In genomic region chr11:65650547-65651338, GRCh38 we compare ENCODE assay signal across 11 cellular contexts. TPM values are rescaled to one million over a fixed set of nuclear protein-coding genes. Genes with fewer than 3 reads are reported as not detected.
A peak's percentile ranks its signal among the peaks of the same experiment; 100 is the strongest.
DNase-seq lines count a peak whose midpoint lies in the region; ATAC-seq, FAIRE-seq and TF ChIP-seq lines count a peak whose summit lies in the region.
"Had no signal": no experiment of that assay in that cellular context is flagged by ENCODE, and none has a peak within 500 bp of the region (broad histone marks: within the 10 kb centered on the region; RNA-seq: fewer than 3 reads in every experiment).

No MANE protein-coding gene starts in this region.

- no peaks in the 10 kb centered on the region for H4K20me1 ChIP-seq in keratinocyte (ENCODE audit: control insufficient read depth, extremely low read depth, insufficient read depth, low read length)

- H3K4me2 ChIP-seq in keratinocyte (ENCODE audit: control insufficient read depth, extremely low read depth, insufficient read depth, low read depth, low read length) = peak overlapping the region; percentile 41

- peaks cover 33% of the 10 kb centered on the region for H3K4me1 ChIP-seq in keratinocyte (ENCODE audit: control insufficient read depth, extremely low read depth, insufficient read depth, low read length)

- no peak overlapping the region for H3K9ac ChIP-seq in keratinocyte (ENCODE audit: control insufficient read depth, extremely low read depth, insufficient read depth, low read length)

- peaks cover 15 to 17% of the 10 kb centered on the region in 2 experiments for H3K36me3 ChIP-seq in keratinocyte (ENCODE audit: control insufficient read depth in 2 of 2, extremely low read depth in 1 of 2, insufficient read depth in 2 of 2, low read length in 2 of 2)

- TF ChIP-seq CTCF in VCaP (conservative IDR thresholded peaks at IDR 0.05) = no peak
- peak in 1 of 3 experiments; percentile 9 for TF ChIP-seq CTCF in keratinocyte (optimal IDR thresholded peaks at IDR 0.05 in 1 of 3, IDR thresholded peaks at IDR 0.05 in 1 of 3, conservative IDR thresholded peaks at IDR 0.05 in 1 of 3; ENCODE audit: extremely low read depth in 1 of 3, insufficient read depth in 2 of 3, low read length in 3 of 3)

- POLR2A ChIA-PET in activated CD4-positive, alpha-beta memory T cell treated with anti-CD3 and anti-CD28 coated beads, Interleukin-2, amount 10 ng/mL, durations not matched to agents 7 days and 5 days (lab: Charles Lee) = interaction anchor here (4.1 to 8.7 kb wide), 2 partner anchors 9 to 12 kb away, joined by 45 to 187 read pairs; partner anchors contain the start of genes RELA and SIPA1
- POLR2A ChIA-PET in activated CD4-positive, alpha-beta memory T cell treated with anti-CD3 and anti-CD28 coated beads for 36 hours (lab: Charles Lee) = interaction anchor here (1.8 kb wide), 1 partner anchor 12 kb away, joined by 7 read pairs; the partner anchor contains the start of gene SIPA1

- ATAC-seq in stimulated activated effector memory CD8-positive, alpha-beta T cell treated with anti-CD3 and anti-CD28 coated beads, Interleukin-12 subunit alpha, Interleukin-12 subunit beta, amount 100 ng/mL, for 72 hours = no peak
- ATAC-seq in GM21576 (IDR thresholded peaks at IDR 0.05; ENCODE audit: unreplicated experiment) = no peak

- CTCF ChIA-PET in activated CD4-positive, alpha-beta memory T cell treated with anti-CD3 and anti-CD28 coated beads, Interleukin-2, amount 10 ng/mL, durations not matched to agents 7 days and 5 days (lab: Charles Lee) = interaction anchor here (0.8 kb wide), 1 partner anchor 12 kb away, joined by 3 read pairs; no protein-coding TSS in a partner anchor
- CTCF ChIA-PET in activated CD4-positive, alpha-beta memory T cell treated with anti-CD3 and anti-CD28 coated beads for 36 hours (lab: Charles Lee) = interaction anchor here (1.4 to 1.6 kb wide), 2 partner anchors 25 to 109 kb away, joined by 3 to 4 read pairs; no protein-coding TSS in a partner anchor

- no peaks in the 10 kb centered on the region for H3K9me3 Mint-ChIP-seq in activated CD4-positive, alpha-beta memory T cell treated with anti-CD3 and anti-CD28 coated beads, Interleukin-2, amount 10 ng/mL, durations not matched to agents 7 days and 5 days
- H3K9me3 Mint-ChIP-seq in activated CD4-positive, alpha-beta memory T cell treated with anti-CD3 and anti-CD28 coated beads for 36 hours = no peaks in the 10 kb centered on the region
- no peaks in the 10 kb centered on the region for H3K9me3 Mint-ChIP-seq in stimulated activated effector memory CD8-positive, alpha-beta T cell treated with anti-CD3 and anti-CD28 coated beads, Interleukin-12 subunit alpha, Interleukin-12 subunit beta, amount 100 ng/mL, for 72 hours

- no peak overlapping the region for H3K4me3 Mint-ChIP-seq in activated CD4-positive, alpha-beta memory T cell treated with anti-CD3 and anti-CD28 coated beads, Interleukin-2, amount 10 ng/mL, durations not matched to agents 7 days and 5 days
- no peak overlapping the region for H3K4me3 Mint-ChIP-seq in activated CD4-positive, alpha-beta memory T cell treated with anti-CD3 and anti-CD28 coated beads for 36 hours
- peak overlapping the region; percentile 74 for H3K4me3 Mint-ChIP-seq in stimulated activated effector memory CD8-positive, alpha-beta T cell treated with anti-CD3 and anti-CD28 coated beads, Interleukin-12 subunit alpha, Interleukin-12 subunit beta, amount 100 ng/mL, for 72 hours

- no peak overlapping the region for H2AFZ ChIP-seq in keratinocyte (ENCODE audit: control insufficient read depth, low read length)

- dilution Hi-C loops in keratinocyte (cut with MboI; ENCODE audit: extremely low pct_ligation_motif_present, low sequenced_read_pairs) = no loop called here

- H3K79me2 ChIP-seq in keratinocyte (ENCODE audit: control insufficient read depth, insufficient read depth, low read length) = no peaks in the 10 kb centered on the region

- peak overlapping the region; percentile 84 for H3K27ac Mint-ChIP-seq in activated CD4-positive, alpha-beta memory T cell treated with anti-CD3 and anti-CD28 coated beads, Interleukin-2, amount 10 ng/mL, durations not matched to agents 7 days and 5 days
- no peak overlapping the region for H3K27ac Mint-ChIP-seq in activated CD4-positive, alpha-beta memory T cell treated with anti-CD3 and anti-CD28 coated beads for 36 hours
- H3K27ac Mint-ChIP-seq in stimulated activated effector memory CD8-positive, alpha-beta T cell treated with anti-CD3 and anti-CD28 coated beads, Interleukin-12 subunit alpha, Interleukin-12 subunit beta, amount 100 ng/mL, for 72 hours = peak overlapping the region; percentile 92

- peak overlapping the region; percentile 99 for H3K27ac ChIP-seq in VCaP
- peak overlapping the region; percentile 15 for H3K27ac ChIP-seq in keratinocyte (ENCODE audit: control insufficient read depth, insufficient read depth, low read length)

- FAIRE-seq in keratinocyte (lab: Jason Lieb, UNC) = no peak
- FAIRE-seq: astrocyte had no signal

- intact Hi-C loops in activated CD4-positive, alpha-beta memory T cell treated with anti-CD3 and anti-CD28 coated beads for 36 hours (cut with micrococcal nuclease) = loop anchor here (5.0 kb wide), 1 partner anchor 78 kb away; the partner anchor contains the start of genes FAM89B and ZNRD2

- DNase-seq in activated CD4-positive, alpha-beta memory T cell treated with anti-CD3 and anti-CD28 coated beads, Interleukin-2, amount 10 ng/mL, durations not matched to agents 7 days and 5 days = no peak
- DNase-seq in activated CD4-positive, alpha-beta memory T cell treated with anti-CD3 and anti-CD28 coated beads for 36 hours = no peak
- no peak for DNase-seq in keratinocyte (ENCODE audit: low read depth, low spot score)
- no peak for DNase-seq in stimulated activated effector memory CD8-positive, alpha-beta T cell treated with anti-CD3 and anti-CD28 coated beads, Interleukin-12 subunit alpha, Interleukin-12 subunit beta, amount 100 ng/mL, for 72 hours (ENCODE audit: low spot score in 2 of 2)
- DNase-seq in C1 segment of cervical spinal cord (lab: John Stamatoyannopoulos, UW) = no peak
- DNase-seq in activated CD8-positive, alpha-beta memory T cell treated with anti-CD3 and anti-CD28 coated beads, Interleukin-2, amount 50 U/mL, for 4 hours = no peak
- DNase-seq: ACHN, NCI-H748 treated with DMSO at 0.1 percent for 48 hours had no signal

- H3K4me1 Mint-ChIP-seq in activated CD4-positive, alpha-beta memory T cell treated with anti-CD3 and anti-CD28 coated beads, Interleukin-2, amount 10 ng/mL, durations not matched to agents 7 days and 5 days = peaks cover 36% of the 10 kb centered on the region
- H3K4me1 Mint-ChIP-seq in activated CD4-positive, alpha-beta memory T cell treated with anti-CD3 and anti-CD28 coated beads for 36 hours (ENCODE audit: low read depth) = peaks cover 33% of the 10 kb centered on the region
- H3K4me1 Mint-ChIP-seq in stimulated activated effector memory CD8-positive, alpha-beta T cell treated with anti-CD3 and anti-CD28 coated beads, Interleukin-12 subunit alpha, Interleukin-12 subunit beta, amount 100 ng/mL, for 72 hours = peaks cover 49% of the 10 kb centered on the region

- H3K9me1 ChIP-seq in keratinocyte (ENCODE audit: control insufficient read depth, extremely low read depth, insufficient read depth, low read length) = no peaks in the 10 kb centered on the region

- H3K9me3 ChIP-seq in keratinocyte (ENCODE audit: control insufficient read depth, low read depth, low read length) = no peaks in the 10 kb centered on the region

- peaks cover 62% of the 10 kb centered on the region for H3K36me3 Mint-ChIP-seq in activated CD4-positive, alpha-beta memory T cell treated with anti-CD3 and anti-CD28 coated beads, Interleukin-2, amount 10 ng/mL, durations not matched to agents 7 days and 5 days (ENCODE audit: low read depth)
- H3K36me3 Mint-ChIP-seq in activated CD4-positive, alpha-beta memory T cell treated with anti-CD3 and anti-CD28 coated beads for 36 hours = peaks cover 39% of the 10 kb centered on the region
- peaks cover 89% of the 10 kb centered on the region for H3K36me3 Mint-ChIP-seq in stimulated activated effector memory CD8-positive, alpha-beta T cell treated with anti-CD3 and anti-CD28 coated beads, Interleukin-12 subunit alpha, Interleukin-12 subunit beta, amount 100 ng/mL, for 72 hours

- no peaks in the 10 kb centered on the region for H3K27me3 ChIP-seq in keratinocyte (ENCODE audit: control insufficient read depth, extremely low read depth, insufficient read depth, low read length)

- H3K4me3 ChIP-seq in keratinocyte (ENCODE audit: control insufficient read depth in 2 of 3, extremely low read depth in 1 of 3, insufficient read depth in 2 of 3, low read depth in 1 of 3, low read length in 3 of 3) = peak overlapping the region in 1 of 3 experiments; percentile 18

- H3K27me3 Mint-ChIP-seq in activated CD4-positive, alpha-beta memory T cell treated with anti-CD3 and anti-CD28 coated beads, Interleukin-2, amount 10 ng/mL, durations not matched to agents 7 days and 5 days = no peaks in the 10 kb centered on the region
- H3K27me3 Mint-ChIP-seq in activated CD4-positive, alpha-beta memory T cell treated with anti-CD3 and anti-CD28 coated beads for 36 hours = no peaks in the 10 kb centered on the region

RNA-seq across cellular contexts. Expression of gene RELA, which starts 12.0 kb away (rescaled TPM):
- 100 to 1,000 TPM in 1 of 2 experiments, 10 to 100 TPM in 1; 91.2 to 102 TPM for total RNA-seq in activated CD4-positive, alpha-beta memory T cell treated with anti-CD3 and anti-CD28 coated beads, Interleukin-2, amount 10 ng/mL, durations not matched to agents 7 days and 5 days
- total RNA-seq in activated CD4-positive, alpha-beta memory T cell treated with anti-CD3 and anti-CD28 coated beads for 36 hours = 10 to 100 TPM; 74.9 to 76.5 TPM
- 20.4 to 49.4 TPM (median 23.5 TPM) in 3 replicates for polyA plus RNA-seq in keratinocyte
- 32.8 TPM for polyA plus RNA-seq in keratinocyte (2011; ENCODE audit: low read depth)
- 29.6 and 40.9 TPM in 2 replicates for polyA plus RNA-seq in keratinocyte (2011; cell fraction: cytosol; rRNA removed)
- 53.6 and 57.6 TPM in 2 replicates for polyA plus RNA-seq in keratinocyte (2011; cell fraction: nucleus; rRNA removed)
- polyA plus RNA-seq in keratinocyte (2012; ENCODE audit: low replicate concordance) = 55.0 and 57.5 TPM in 2 replicates
- 25.4 to 159 TPM (median 34.4 TPM) in 3 replicates for polyA minus RNA-seq in keratinocyte
- polyA minus RNA-seq in keratinocyte (2011; cell fraction: cytosol; rRNA and poly(A)+ RNA removed) = 29.5 TPM
- polyA minus RNA-seq in keratinocyte (2011; cell fraction: nucleus; rRNA and poly(A)+ RNA removed) = 19.3 and 22.6 TPM in 2 replicates

RNA-seq across cellular contexts. Expression of gene SIPA1, which starts 12.8 kb away (rescaled TPM):
- 100 to 1,000 TPM; 201 to 205 TPM for total RNA-seq in activated CD4-positive, alpha-beta memory T cell treated with anti-CD3 and anti-CD28 coated beads, Interleukin-2, amount 10 ng/mL, durations not matched to agents 7 days and 5 days
- total RNA-seq in activated CD4-positive, alpha-beta memory T cell treated with anti-CD3 and anti-CD28 coated beads for 36 hours = 100 to 1,000 TPM; 163 to 167 TPM
- 4.5 to 7.2 TPM (median 7.1 TPM) in 3 replicates for polyA plus RNA-seq in keratinocyte
- polyA plus RNA-seq in keratinocyte (2011; ENCODE audit: low read depth) = 8.5 TPM
- 2.7 and 6.2 TPM in 2 replicates for polyA plus RNA-seq in keratinocyte (2011; cell fraction: cytosol; rRNA removed)
- polyA plus RNA-seq in keratinocyte (2011; cell fraction: nucleus; rRNA removed) = 5.3 and 7.0 TPM in 2 replicates
- 15.3 and 16.2 TPM in 2 replicates for polyA plus RNA-seq in keratinocyte (2012; ENCODE audit: low replicate concordance)
- polyA minus RNA-seq in keratinocyte = 7.4 to 49.8 TPM (median 9.6 TPM) in 3 replicates
- polyA minus RNA-seq in keratinocyte (2011; cell fraction: cytosol; rRNA and poly(A)+ RNA removed) = 11.9 TPM
- 6.1 and 8.1 TPM in 2 replicates for polyA minus RNA-seq in keratinocyte (2011; cell fraction: nucleus; rRNA and poly(A)+ RNA removed)

RNA-seq across cellular contexts. Expression of gene PCNX3, which starts 35.2 kb away (rescaled TPM):
- total RNA-seq in activated CD4-positive, alpha-beta memory T cell treated with anti-CD3 and anti-CD28 coated beads, Interleukin-2, amount 10 ng/mL, durations not matched to agents 7 days and 5 days = 10 to 100 TPM; 39.8 to 40.3 TPM
- total RNA-seq in activated CD4-positive, alpha-beta memory T cell treated with anti-CD3 and anti-CD28 coated beads for 36 hours = 10 to 100 TPM; 29.8 to 32.1 TPM
- polyA plus RNA-seq in keratinocyte = 6.1 to 16.5 TPM (median 10.5 TPM) in 3 replicates
- polyA plus RNA-seq in keratinocyte (2011; ENCODE audit: low read depth) = 2.9 TPM
- 5.5 and 9.7 TPM in 2 replicates for polyA plus RNA-seq in keratinocyte (2011; cell fraction: cytosol; rRNA removed)
- 45.9 and 65.6 TPM in 2 replicates for polyA plus RNA-seq in keratinocyte (2011; cell fraction: nucleus; rRNA removed)
- 16.6 and 25.6 TPM in 2 replicates for polyA plus RNA-seq in keratinocyte (2012; ENCODE audit: low replicate concordance)
- polyA minus RNA-seq in keratinocyte = 26.5 to 94.3 TPM (median 29.5 TPM) in 3 replicates
- polyA minus RNA-seq in keratinocyte (2011; cell fraction: cytosol; rRNA and poly(A)+ RNA removed) = 33.4 TPM
- 97.7 and 104 TPM in 2 replicates for polyA minus RNA-seq in keratinocyte (2011; cell fraction: nucleus; rRNA and poly(A)+ RNA removed)

RNA-seq across cellular contexts. Expression of gene MAP3K11, which starts 36.7 kb away (rescaled TPM):
- 10 to 100 TPM; 67.2 to 71.8 TPM for total RNA-seq in activated CD4-positive, alpha-beta memory T cell treated with anti-CD3 and anti-CD28 coated beads, Interleukin-2, amount 10 ng/mL, durations not matched to agents 7 days and 5 days
- total RNA-seq in activated CD4-positive, alpha-beta memory T cell treated with anti-CD3 and anti-CD28 coated beads for 36 hours = 10 to 100 TPM; 56.7 to 62.6 TPM
- 13.6 to 18.8 TPM (median 17.5 TPM) in 3 replicates for polyA plus RNA-seq in keratinocyte
- polyA plus RNA-seq in keratinocyte (2011; ENCODE audit: low read depth) = 16.5 TPM
- polyA plus RNA-seq in keratinocyte (2011; cell fraction: cytosol; rRNA removed) = 13.9 and 26.8 TPM in 2 replicates
- polyA plus RNA-seq in keratinocyte (2011; cell fraction: nucleus; rRNA removed) = 16.8 and 28.6 TPM in 2 replicates
- 19.2 and 29.1 TPM in 2 replicates for polyA plus RNA-seq in keratinocyte (2012; ENCODE audit: low replicate concordance)
- 19.5 to 32.4 TPM (median 32.4 TPM) in 3 replicates for polyA minus RNA-seq in keratinocyte
- polyA minus RNA-seq in keratinocyte (2011; cell fraction: cytosol; rRNA and poly(A)+ RNA removed) = 34.0 TPM
- 16.4 and 21.2 TPM in 2 replicates for polyA minus RNA-seq in keratinocyte (2011; cell fraction: nucleus; rRNA and poly(A)+ RNA removed)

RNA-seq across cellular contexts. Expression of gene KCNK7, which starts 55.1 kb away (rescaled TPM):
- total RNA-seq in activated CD4-positive, alpha-beta memory T cell treated with anti-CD3 and anti-CD28 coated beads, Interleukin-2, amount 10 ng/mL, durations not matched to agents 7 days and 5 days = 1 to 10 TPM in 1 of 2 experiments, under 1 TPM in 1; 0.80 to 1.0 TPM
- under 1 TPM; 0.29 to 0.31 TPM for total RNA-seq in activated CD4-positive, alpha-beta memory T cell treated with anti-CD3 and anti-CD28 coated beads for 36 hours
- 0.14 to 1.5 TPM (median 0.46 TPM) in 3 replicates for polyA plus RNA-seq in keratinocyte
- not detected for polyA plus RNA-seq in keratinocyte (2011; ENCODE audit: low read depth)
- 0.18 and 0.19 TPM in 2 replicates for polyA plus RNA-seq in keratinocyte (2011; cell fraction: cytosol; rRNA removed)
- polyA plus RNA-seq in keratinocyte (2011; cell fraction: nucleus; rRNA removed) = 0.34 and 0.51 TPM in 2 replicates
- polyA plus RNA-seq in keratinocyte (2012; ENCODE audit: low replicate concordance) = 0.63 and 0.75 TPM in 2 replicates
- 0.26 TPM in 1 of 3 replicates, not detected in the others for polyA minus RNA-seq in keratinocyte
- polyA minus RNA-seq in keratinocyte (2011; cell fraction: cytosol; rRNA and poly(A)+ RNA removed) = not detected
- polyA minus RNA-seq in keratinocyte (2011; cell fraction: nucleus; rRNA and poly(A)+ RNA removed) = not detected in 2 replicates
